ENCODE assay signal across 8 cellular contexts in genomic region chr12:105330283-105330937, GRCh38. TPM values are rescaled to one million over a fixed set of nuclear protein-coding genes. Genes with fewer than 3 reads are reported as not detected.
A peak's percentile ranks its signal among the peaks of the same experiment; 100 is the strongest.
DNase-seq lines count a peak whose midpoint lies in the region; ATAC-seq and TF ChIP-seq lines count a peak whose summit lies in the region.

Gene C12orf75 (plus strand): TSS chr12:105330691. CDS start chr12:105330892, 201 bp downstream.

- H3K9me3 ChIP-seq in neural cell (ENCODE audit: low read length), result no peaks in the 10 kb centered on the region

- no peaks in the 10 kb centered on the region for H4K20me1 ChIP-seq in neural cell (ENCODE audit: insufficient read depth)

- DNase-seq in EL (peak; percentile 87), GOT3 (lab: John Stamatoyannopoulos, UW) (peak; percentile 27), Kasumi-1 (lab: John Stamatoyannopoulos, UW) (peak; percentile 53 to 70), RWPE1 (ENCODE audit: low spot score) (peak; percentile 83), fibroblast of the aortic adventitia (ENCODE audit: low read depth) (peak; percentile 60)
- peak; percentile 93 for DNase-seq in activated T-helper 2 cell treated with anti-CD3 and anti-CD28 coated beads, Interferon-gamma antibody, Interleukin-2, Interleukin-4, amounts not matched to agents 10 μg/mL and 5 μg/mL and 100 μg/mL, durations not matched to agents 14 hours and 24 hours and 36 hours (ENCODE audit: low spot score)
- peak; percentile 89 to 95 for DNase-seq in stimulated activated naive CD8-positive, alpha-beta T cell treated with anti-CD3 and anti-CD28 coated beads, Interleukin-15, amount 100 ng/mL, for 72 hours

- CTCF ChIA-PET in RWPE1 (lab: Yijun Ruan, JAX), result interaction anchor here (0.8 to 1.6 kb wide), 2 partner anchors 94 to 115 kb away, joined by 3 to 4 read pairs; partner anchors contain the start of gene APPL2

- H3K27ac Mint-ChIP-seq in activated T-helper 2 cell treated with anti-CD3 and anti-CD28 coated beads, Interferon-gamma antibody, Interleukin-2, Interleukin-4, amounts not matched to agents 10 μg/mL and 5 μg/mL and 100 μg/mL, durations not matched to agents 14 hours and 24 hours and 36 hours, result peak within 1 kb of the TSS; percentile 97
- H3K27ac Mint-ChIP-seq in stimulated activated naive CD8-positive, alpha-beta T cell treated with anti-CD3 and anti-CD28 coated beads, Interleukin-15, amount 100 ng/mL, for 72 hours, result peak within 1 kb of the TSS; percentile 61 to 90

- TF ChIP-seq CTCF in RWPE1 (conservative IDR thresholded peaks at IDR 0.05; ENCODE audit: low read depth) (no peak), fibroblast of the aortic adventitia (IDR thresholded peaks at IDR 0.05; ENCODE audit: insufficient read depth, low read length) (no peak), neural cell (IDR thresholded peaks at IDR 0.05; ENCODE audit: poor library complexity, severe bottlenecking) (no peak)

- H3K27me3 Mint-ChIP-seq in activated T-helper 2 cell treated with anti-CD3 and anti-CD28 coated beads, Interferon-gamma antibody, Interleukin-2, Interleukin-4, amounts not matched to agents 10 μg/mL and 5 μg/mL and 100 μg/mL, durations not matched to agents 14 hours and 24 hours and 36 hours (ENCODE audit: low read depth), result no peaks in the 10 kb centered on the region
- H3K27me3 Mint-ChIP-seq in stimulated activated naive CD8-positive, alpha-beta T cell treated with anti-CD3 and anti-CD28 coated beads, Interleukin-15, amount 100 ng/mL, for 72 hours, result no peaks in the 10 kb centered on the region

- TF ChIP-seq EP300 in neural cell (conservative IDR thresholded peaks at IDR 0.05; ENCODE audit: poor library complexity, severe bottlenecking), result no peak

- H3K36me3 Mint-ChIP-seq in activated T-helper 2 cell treated with anti-CD3 and anti-CD28 coated beads, Interferon-gamma antibody, Interleukin-2, Interleukin-4, amounts not matched to agents 10 μg/mL and 5 μg/mL and 100 μg/mL, durations not matched to agents 14 hours and 24 hours and 36 hours (ENCODE audit: low read depth), result peaks cover 32% of the 10 kb centered on the region

- H3K4me2 ChIP-seq in neural cell (ENCODE audit: low read length), result peak within 1 kb of the TSS; percentile 65

- peaks cover 66% of the 10 kb centered on the region for H3K4me1 Mint-ChIP-seq in activated T-helper 2 cell treated with anti-CD3 and anti-CD28 coated beads, Interferon-gamma antibody, Interleukin-2, Interleukin-4, amounts not matched to agents 10 μg/mL and 5 μg/mL and 100 μg/mL, durations not matched to agents 14 hours and 24 hours and 36 hours (ENCODE audit: low read depth)
- peaks cover 65% of the 10 kb centered on the region for H3K4me1 Mint-ChIP-seq in stimulated activated naive CD8-positive, alpha-beta T cell treated with anti-CD3 and anti-CD28 coated beads, Interleukin-15, amount 100 ng/mL, for 72 hours

- H3K27me3 ChIP-seq in neural cell (ENCODE audit: insufficient read depth, low read depth, low read length), result no peaks in the 10 kb centered on the region

- intact Hi-C loops in activated T-helper 2 cell treated with anti-CD3 and anti-CD28 coated beads, Interferon-gamma antibody, Interleukin-2, Interleukin-4, amounts not matched to agents 10 μg/mL and 5 μg/mL and 100 μg/mL, durations not matched to agents 14 hours and 24 hours and 36 hours (cut with micrococcal nuclease), result loop anchor here (1.0 to 10.0 kb wide), 6 partner anchors 11 to 1400 kb away; partner anchors contain the start of genes HSP90B1 and WASHC4

- H3K4me3 ChIP-seq in fibroblast of the aortic adventitia (ENCODE audit: low read depth, low read length), result peak within 1 kb of the TSS; percentile 75
- H3K4me3 ChIP-seq in neural cell (ENCODE audit: low read length), result peak within 1 kb of the TSS; percentile 87

- H3F3A ChIP-seq in neural cell (ENCODE audit: insufficient read depth, low read length, poor library complexity, severe bottlenecking), result no peaks in the 10 kb centered on the region

- no peak for TF ChIP-seq RAD21 in neural cell (conservative IDR thresholded peaks at IDR 0.05)

- peak within 1 kb of the TSS; percentile 56 for H2AFZ ChIP-seq in neural cell (ENCODE audit: low read depth, low read length)

- H3K9me3 Mint-ChIP-seq in activated T-helper 2 cell treated with anti-CD3 and anti-CD28 coated beads, Interferon-gamma antibody, Interleukin-2, Interleukin-4, amounts not matched to agents 10 μg/mL and 5 μg/mL and 100 μg/mL, durations not matched to agents 14 hours and 24 hours and 36 hours, result no peaks in the 10 kb centered on the region
- H3K9me3 Mint-ChIP-seq in stimulated activated naive CD8-positive, alpha-beta T cell treated with anti-CD3 and anti-CD28 coated beads, Interleukin-15, amount 100 ng/mL, for 72 hours, result no peaks in the 10 kb centered on the region

- H3K9ac ChIP-seq in neural cell (ENCODE audit: low read length), result peak within 1 kb of the TSS; percentile 57

- peak; percentile 91 for ATAC-seq in stimulated activated naive CD8-positive, alpha-beta T cell treated with anti-CD3 and anti-CD28 coated beads, Interleukin-15, amount 100 ng/mL, for 72 hours

- POLR2A ChIA-PET in RWPE1 (lab: Yijun Ruan, JAX; ENCODE audit: low non-redundant PET), result no interaction called here

- no peaks in the 10 kb centered on the region for H3K9me2 ChIP-seq in neural cell (ENCODE audit: insufficient read depth, low read length)

- H3K79me2 ChIP-seq in neural cell (replicated peaks; ENCODE audit: insufficient read depth, low read length), result peaks cover 21% of the 10 kb centered on the region

- H3K4me3 Mint-ChIP-seq in activated T-helper 2 cell treated with anti-CD3 and anti-CD28 coated beads, Interferon-gamma antibody, Interleukin-2, Interleukin-4, amounts not matched to agents 10 μg/mL and 5 μg/mL and 100 μg/mL, durations not matched to agents 14 hours and 24 hours and 36 hours (ENCODE audit: low read depth), result peak within 1 kb of the TSS; percentile 89
- peak within 1 kb of the TSS; percentile 77 to 85 for H3K4me3 Mint-ChIP-seq in stimulated activated naive CD8-positive, alpha-beta T cell treated with anti-CD3 and anti-CD28 coated beads, Interleukin-15, amount 100 ng/mL, for 72 hours

- H3K36me3 ChIP-seq in neural cell (ENCODE audit: insufficient read depth, low read length), result no peaks in the 10 kb centered on the region

- H3K27ac ChIP-seq in RWPE1 (peak within 1 kb of the TSS; percentile 86), neural cell (ENCODE audit: low read length) (no peak within 1 kb of the TSS)

TF ChIP-seq in neural cell, 6 proteins besides CTCF, POLR2A, EP300 and RAD21:
- TF ChIP-seq POLR2AphosphoS5 (IDR thresholded peaks at IDR 0.05), result no peak
- peak; percentile 72 for TF ChIP-seq MXI1 (conservative IDR thresholded peaks at IDR 0.05; ENCODE audit: poor library complexity, severe bottlenecking)
- TF ChIP-seq TAF1 (IDR thresholded peaks at IDR 0.05; ENCODE audit: low read depth), result no peak

RNA-seq across cellular contexts. Expression of gene C12orf75, which starts in this region (rescaled TPM):
- total RNA-seq in activated T-helper 2 cell treated with anti-CD3 and anti-CD28 coated beads, Interferon-gamma antibody, Interleukin-2, Interleukin-4, amounts not matched to agents 10 μg/mL and 5 μg/mL and 100 μg/mL, durations not matched to agents 14 hours and 24 hours and 36 hours, result 246 and 252 TPM in 2 replicates
- total RNA-seq in fibroblast of the aortic adventitia (ENCODE audit: low replicate concordance), result 31.7 and 130 TPM in 2 replicates
- 25.2 and 27.1 TPM in 2 replicates for polyA plus RNA-seq in neural cell
- 11.2 and 11.3 TPM in 2 replicates for polyA minus RNA-seq in neural cell

Comparison
In these comparisons a context has a peak if more than half of its experiments do, and no peak if none do; other contexts are left out.
1. DNase-seq: peak in every context shown above with its lines; median percentile 93 in activated T-helper 2 cell treated with anti-CD3 and anti-CD28 coated beads, Interferon-gamma antibody, Interleukin-2, Interleukin-4, amounts not matched to agents 10 μg/mL and 5 μg/mL and 100 μg/mL, durations not matched to agents 14 hours and 24 hours and 36 hours; 92 in stimulated activated naive CD8-positive, alpha-beta T cell treated with anti-CD3 and anti-CD28 coated beads, Interleukin-15, amount 100 ng/mL, for 72 hours; 87 in EL; 83 in RWPE1; 62 in Kasumi-1; 60 in fibroblast of the aortic adventitia; 27 in GOT3.